15 cellular contexts compared by ENCODE assay signal in the genomic region with DNA sequence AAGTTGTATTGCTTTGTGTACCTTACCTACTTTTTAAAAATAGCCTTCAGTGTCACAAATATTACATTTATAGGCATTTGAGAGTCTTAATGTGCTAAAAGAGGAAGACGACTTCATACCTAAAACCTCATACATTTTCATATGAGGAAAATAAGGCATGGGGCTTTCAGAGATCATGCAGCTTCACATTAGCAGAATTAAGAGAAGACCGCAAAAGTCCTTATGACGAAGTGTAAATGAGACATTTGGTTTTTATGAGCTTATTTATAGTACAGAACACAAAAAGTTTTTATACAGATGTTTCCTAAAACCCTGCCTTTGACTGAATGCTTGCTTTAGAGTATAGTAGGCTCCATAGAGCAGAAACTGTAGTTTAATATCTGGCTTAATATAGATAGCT. TPM values are rescaled to one million over a fixed set of nuclear protein-coding genes. Genes with fewer than 3 reads are reported as not detected.
DNase-seq lines count a peak whose midpoint lies in the region; ATAC-seq lines count a peak whose summit lies in the region.
"Had no signal": no experiment of that assay in that cellular context is flagged by ENCODE, and none has a peak within 500 bp of the region (broad histone marks: within the 10 kb centered on the region; RNA-seq: fewer than 3 reads in every experiment).

No MANE protein-coding gene starts in this region.

- H3K36me3 Mint-ChIP-seq in activated T-helper 17 cell treated with anti-CD3 and anti-CD28 coated beads, Interleukin-2, amount 50 U/mL, for 72 hours (ENCODE audit: low read depth), result peaks cover 95% of the 10 kb centered on the region

- peak; percentile 83 for ATAC-seq in GM18858 (IDR thresholded peaks at IDR 0.05; ENCODE audit: unreplicated experiment)
- peak; percentile 62 for ATAC-seq in GM21526 (IDR thresholded peaks at IDR 0.05; ENCODE audit: low FRiP score, unreplicated experiment)
- ATAC-seq in HG03095 (IDR thresholded peaks at IDR 0.05; ENCODE audit: unreplicated experiment), result peak; percentile 70
- ATAC-seq in activated T-helper 17 cell treated with anti-CD3 and anti-CD28 coated beads, Interleukin-2, amount 50 U/mL, for 72 hours (replicated peaks), result no peak

- H3K4me1 ChIP-seq in mesenchymal stem cell (ENCODE audit: control insufficient read depth, insufficient read depth, low read depth, low read length), result no peaks in the 10 kb centered on the region
- H3K4me1 ChIP-seq: Caco-2 had no signal

- no peaks in the 10 kb centered on the region for H3K27me3 Mint-ChIP-seq in activated T-helper 17 cell treated with anti-CD3 and anti-CD28 coated beads, Interleukin-2, amount 50 U/mL, for 72 hours
- H3K27me3 Mint-ChIP-seq: activated naive CD8-positive, alpha-beta T cell treated with anti-CD3 and anti-CD28 coated beads, Interleukin-2, amount 10 ng/mL, durations not matched to agents 7 days and 5 days had no signal

- in situ Hi-C loops in KBM-7 (cut with MboI; ENCODE audit: low pct_unique_long_range_greater_than_20kb, low sequenced_read_pairs), result no loop called here

- H2AK5ac ChIP-seq in mesenchymal stem cell (ENCODE audit: low read length, severe bottlenecking), result no peak overlapping the region

- H3K27ac Mint-ChIP-seq in activated T-helper 17 cell treated with anti-CD3 and anti-CD28 coated beads, Interleukin-2, amount 50 U/mL, for 72 hours, result peak overlapping the region; percentile 54
- H3K27ac Mint-ChIP-seq: nephron had no signal

- H3K79me1 ChIP-seq in mesenchymal stem cell (replicated peaks; ENCODE audit: low read length, poor library complexity, severe bottlenecking), result peaks cover 9% of the 10 kb centered on the region

- no peak overlapping the region for H3K14ac ChIP-seq in mesenchymal stem cell (ENCODE audit: low read length in 2 of 2)

- no peak overlapping the region for H3K9ac ChIP-seq in mesenchymal stem cell (ENCODE audit: low read length)

- H3K4ac ChIP-seq in mesenchymal stem cell (ENCODE audit: low read depth in 1 of 2, low read length in 2 of 2), result no peak overlapping the region

- H2BK5ac ChIP-seq in mesenchymal stem cell (ENCODE audit: low read depth, low read length, poor library complexity, severe bottlenecking), result no peak overlapping the region

- H3K4me2 ChIP-seq in mesenchymal stem cell (ENCODE audit: low read length, poor library complexity, severe bottlenecking), result no peak overlapping the region

- H4K91ac ChIP-seq in mesenchymal stem cell (ENCODE audit: low read length), result no peak overlapping the region

- H3K4me3 ChIP-seq in mesenchymal stem cell (ENCODE audit: insufficient read depth in 1 of 2, low read depth in 1 of 2, low read length in 2 of 2), result no peak overlapping the region
- H3K4me3 ChIP-seq: SK-N-MC, spleen had no signal

- peaks cover 19 to 86% of the 10 kb centered on the region in 2 experiments for H3K36me3 ChIP-seq in mesenchymal stem cell (ENCODE audit: control insufficient read depth in 1 of 2, insufficient read depth in 2 of 2, low read depth in 1 of 2, low read length in 2 of 2)

- no peak overlapping the region for H3K27ac ChIP-seq in mesenchymal stem cell (ENCODE audit: low read length, poor library complexity, severe bottlenecking)
- H3K27ac ChIP-seq: SK-N-MC had no signal

- no peaks in the 10 kb centered on the region for H3K27me3 ChIP-seq in mesenchymal stem cell (ENCODE audit: control insufficient read depth in 1 of 2, insufficient read depth in 1 of 2, low read length in 2 of 2)
- H3K27me3 ChIP-seq: spleen had no signal

- H3K9me3 Mint-ChIP-seq in activated T-helper 17 cell treated with anti-CD3 and anti-CD28 coated beads, Interleukin-2, amount 50 U/mL, for 72 hours, result no peaks in the 10 kb centered on the region
- H3K9me3 Mint-ChIP-seq: activated naive CD8-positive, alpha-beta T cell treated with anti-CD3 and anti-CD28 coated beads, Interleukin-2, amount 10 ng/mL, durations not matched to agents 7 days and 5 days; nephron had no signal

- no peaks in the 10 kb centered on the region for H3K4me1 Mint-ChIP-seq in activated T-helper 17 cell treated with anti-CD3 and anti-CD28 coated beads, Interleukin-2, amount 50 U/mL, for 72 hours
- H3K4me1 Mint-ChIP-seq: nephron had no signal

- no peak overlapping the region for H2BK15ac ChIP-seq in mesenchymal stem cell (ENCODE audit: low read depth, poor library complexity, severe bottlenecking)

- H2BK120ac ChIP-seq in mesenchymal stem cell (ENCODE audit: low read depth, low read length), result no peak overlapping the region

- no peak overlapping the region for H2AFZ ChIP-seq in mesenchymal stem cell (ENCODE audit: low read depth, low read length)

- DNase-seq in mesenchymal stem cell, result no peak
- no peak for DNase-seq in KBM-7
- no peak for DNase-seq in activated CD4-positive, alpha-beta T cell treated with anti-CD3 and anti-CD28 coated beads, Interleukin-2, amount 50 U/mL, for 48 hours
- DNase-seq in NCI-H128 (lab: John Stamatoyannopoulos, UW; ENCODE audit: unreplicated experiment), result no peak
- DNase-seq: activated naive CD8-positive, alpha-beta T cell treated with anti-CD3 and anti-CD28 coated beads, Interleukin-2, amount 10 ng/mL, durations not matched to agents 7 days and 5 days; Caco-2; NCI-H1092; spleen; stimulated activated CD8-positive, alpha-beta memory T cell treated with anti-CD3 and anti-CD28 coated beads, Interleukin-4, amount 100 ng/mL, for 48 hours had no signal

- no peak overlapping the region for H4K8ac ChIP-seq in mesenchymal stem cell (ENCODE audit: low read length)

- WGBS in mesenchymal stem cell, result no CpG with 5 or more reads among the region's 3 CpGs

- no peak overlapping the region for H3K4me3 Mint-ChIP-seq in activated T-helper 17 cell treated with anti-CD3 and anti-CD28 coated beads, Interleukin-2, amount 50 U/mL, for 72 hours
- H3K4me3 Mint-ChIP-seq: activated naive CD8-positive, alpha-beta T cell treated with anti-CD3 and anti-CD28 coated beads, Interleukin-2, amount 10 ng/mL, durations not matched to agents 7 days and 5 days; nephron had no signal

- no peak overlapping the region for H2BK12ac ChIP-seq in mesenchymal stem cell (ENCODE audit: low read length in 2 of 2)

- H3K23ac ChIP-seq in mesenchymal stem cell (ENCODE audit: low read length in 2 of 2), result no peak overlapping the region

- no peaks in the 10 kb centered on the region for H3K9me3 ChIP-seq in mesenchymal stem cell (ENCODE audit: control insufficient read depth, low read length)
- H3K9me3 ChIP-seq: Caco-2, spleen had no signal

- no peak overlapping the region for H3K18ac ChIP-seq in mesenchymal stem cell (ENCODE audit: low read depth in 1 of 2, low read length in 2 of 2)

RNA-seq across cellular contexts. Expression of a gene that starts 10.1 kb away (rescaled TPM):
- 10 to 100 TPM; 11.0 to 18.1 TPM for total RNA-seq in activated T-helper 17 cell treated with anti-CD3 and anti-CD28 coated beads, Interleukin-2, amount 50 U/mL, for 72 hours
- 2.0 TPM for polyA plus RNA-seq in mesenchymal stem cell (2013, experiment 1 of 2)
- 2.0 TPM for polyA plus RNA-seq in mesenchymal stem cell (2013, experiment 2 of 2)

RNA-seq across cellular contexts. Expression of a gene that starts 57.2 kb away (rescaled TPM):
- 10 to 100 TPM; 54.8 to 81.6 TPM for total RNA-seq in activated T-helper 17 cell treated with anti-CD3 and anti-CD28 coated beads, Interleukin-2, amount 50 U/mL, for 72 hours
- polyA plus RNA-seq in mesenchymal stem cell (2013, experiment 1 of 2), result 15.3 TPM
- 14.8 TPM for polyA plus RNA-seq in mesenchymal stem cell (2013, experiment 2 of 2)
